In genomic region chr5:172115541-172115982, GRCh38 we compare ENCODE assay signal across 10 cellular contexts.
DNase-seq lines count a peak whose midpoint lies in the region; ATAC-seq and TF ChIP-seq lines count a peak whose summit lies in the region.
"Had no signal": no experiment of that assay in that cellular context is flagged by ENCODE, and none has a peak within 500 bp of the region (broad histone marks: within the 10 kb centered on the region; RNA-seq: fewer than 3 reads in every experiment).

No MANE protein-coding gene starts in this region.

- no peak for TF ChIP-seq CTCF in CD8-positive, alpha-beta T cell (IDR thresholded peaks at IDR 0.05)
- no peak for TF ChIP-seq CTCF in activated CD8-positive, alpha-beta T cell treated with anti-CD3 and anti-CD28 coated beads for 36 hours (IDR thresholded peaks at IDR 0.05)
- no peak for TF ChIP-seq CTCF in WERI-Rb-1 (IDR thresholded peaks at IDR 0.05; ENCODE audit: low read depth, low read length)

- CTCF ChIA-PET in CD8-positive, alpha-beta T cell (lab: Charles Lee) = interaction anchor here (1.1 to 5.7 kb wide), 7 partner anchors 9 to 168 kb away, joined by 3 to 57 read pairs (median 6); partner anchors contain the start of genes FBXW11, STK10 and UBTD2
- CTCF ChIA-PET in activated CD8-positive, alpha-beta T cell treated with anti-CD3 and anti-CD28 coated beads for 36 hours (lab: Charles Lee) = interaction anchor here (1.2 to 3.6 kb wide), 4 partner anchors 19 to 73 kb away, joined by 3 to 15 read pairs (median 6); partner anchors contain the start of gene STK10

- H3K9me3 ChIP-seq in CD8-positive, alpha-beta T cell (ENCODE audit: low read length) = no peaks in the 10 kb centered on the region
- H3K9me3 ChIP-seq in WERI-Rb-1 (ENCODE audit: severe bottlenecking) = no peaks in the 10 kb centered on the region

- H3K4me3 ChIP-seq in CD8-positive, alpha-beta T cell (ENCODE audit: low read depth, low read length) = peak overlapping the region; percentile 13
- H3K4me3 ChIP-seq in WERI-Rb-1 (ENCODE audit: low read depth, low read length) = no peak overlapping the region

- peaks cover 31% of the 10 kb centered on the region for H3K36me3 ChIP-seq in CD8-positive, alpha-beta T cell (ENCODE audit: insufficient read depth, low read length)
- H3K36me3 ChIP-seq in WERI-Rb-1 = no peaks in the 10 kb centered on the region

- no peaks in the 10 kb centered on the region for H3K27me3 ChIP-seq in CD8-positive, alpha-beta T cell (ENCODE audit: insufficient read depth, low read length)
- no peaks in the 10 kb centered on the region for H3K27me3 ChIP-seq in WERI-Rb-1 (ENCODE audit: insufficient read depth, low read depth, severe bottlenecking)

- peak overlapping the region; percentile 45 for H3K27ac ChIP-seq in CD8-positive, alpha-beta T cell (ENCODE audit: low read depth, low read length)
- no peak overlapping the region for H3K27ac ChIP-seq in WERI-Rb-1
- H3K27ac ChIP-seq: RWPE1 had no signal

- no peaks in the 10 kb centered on the region for H3K27me3 Mint-ChIP-seq in CD8-positive, alpha-beta T cell (ENCODE audit: low read depth)
- no peaks in the 10 kb centered on the region for H3K27me3 Mint-ChIP-seq in activated CD8-positive, alpha-beta T cell treated with anti-CD3 and anti-CD28 coated beads for 36 hours
- no peaks in the 10 kb centered on the region for H3K27me3 Mint-ChIP-seq in naive B cell

- POLR2A ChIA-PET in CD8-positive, alpha-beta T cell (lab: Charles Lee) = interaction anchor here (0.6 to 7.6 kb wide), 9 partner anchors 8 to 71 kb away, joined by 3 to 82 read pairs (median 5); partner anchors contain the start of gene STK10
- POLR2A ChIA-PET in activated CD8-positive, alpha-beta T cell treated with anti-CD3 and anti-CD28 coated beads for 36 hours (lab: Charles Lee) = interaction anchor here (1.0 to 3.0 kb wide), 6 partner anchors 8 to 71 kb away, joined by 4 to 36 read pairs (median 9); partner anchors contain the start of gene STK10

- H3K27ac Mint-ChIP-seq in CD8-positive, alpha-beta T cell = peak overlapping the region; percentile 97
- H3K27ac Mint-ChIP-seq in activated CD8-positive, alpha-beta T cell treated with anti-CD3 and anti-CD28 coated beads for 36 hours = peak overlapping the region; percentile 99
- peak overlapping the region; percentile 63 to 99 (median 93) for H3K27ac Mint-ChIP-seq in naive B cell

- ATAC-seq in CD8-positive, alpha-beta T cell = peak; percentile 6
- ATAC-seq in activated CD8-positive, alpha-beta T cell treated with anti-CD3 and anti-CD28 coated beads for 36 hours = no peak
- no peak for ATAC-seq in naive B cell (ENCODE audit: low read depth in 2 of 2)
- ATAC-seq in GM19035 (IDR thresholded peaks at IDR 0.05; ENCODE audit: unreplicated experiment) = no peak
- ATAC-seq in HG03442 (IDR thresholded peaks at IDR 0.05; ENCODE audit: unreplicated experiment) = no peak

- DNase-seq in CD8-positive, alpha-beta T cell = peak in 3 of 7 experiments; percentile 22 to 34 (median 33)
- DNase-seq in KG1 (lab: John Stamatoyannopoulos, UW) (peak; percentile 81), naive B cell (no peak), ecto neural progenitor cell (ENCODE audit: low spot score) (no peak), WERI-Rb-1 (no peak)
- DNase-seq in activated CD8-positive, alpha-beta T cell treated with anti-CD3 and anti-CD28 coated beads for 36 hours = peak; percentile 53
- DNase-seq: occipital lobe had no signal

- peaks cover 52% of the 10 kb centered on the region for H3K36me3 Mint-ChIP-seq in CD8-positive, alpha-beta T cell
- H3K36me3 Mint-ChIP-seq in activated CD8-positive, alpha-beta T cell treated with anti-CD3 and anti-CD28 coated beads for 36 hours (ENCODE audit: low read depth) = peaks cover 56% of the 10 kb centered on the region
- H3K36me3 Mint-ChIP-seq in naive B cell = peaks cover 6 to 8% of the 10 kb centered on the region in 2 donors

- intact Hi-C loops in CD8-positive, alpha-beta T cell (cut with DNase I, micrococcal nuclease) = loop anchor here in 1 of 2 experiments (10.0 kb wide), 1 partner anchor 939 kb away; the partner anchor contains the start of gene CREBRF
- intact Hi-C loops in activated CD8-positive, alpha-beta T cell treated with anti-CD3 and anti-CD28 coated beads for 36 hours (cut with micrococcal nuclease) = no loop called here

- H3K4me3 Mint-ChIP-seq in CD8-positive, alpha-beta T cell = peak overlapping the region; percentile 77
- H3K4me3 Mint-ChIP-seq in activated CD8-positive, alpha-beta T cell treated with anti-CD3 and anti-CD28 coated beads for 36 hours = peak overlapping the region; percentile 80
- peak overlapping the region in 7 of 8 donors; percentile 70 to 92 (median 81) for H3K4me3 Mint-ChIP-seq in naive B cell

- peaks cover 90% of the 10 kb centered on the region for H3K4me1 ChIP-seq in CD8-positive, alpha-beta T cell (ENCODE audit: insufficient read depth, low read length)

- H3K9me3 Mint-ChIP-seq in CD8-positive, alpha-beta T cell = no peaks in the 10 kb centered on the region
- H3K9me3 Mint-ChIP-seq in activated CD8-positive, alpha-beta T cell treated with anti-CD3 and anti-CD28 coated beads for 36 hours = peaks cover 3% of the 10 kb centered on the region
- peaks cover 0 to 4% (median 0%) of the 10 kb centered on the region in 7 donors for H3K9me3 Mint-ChIP-seq in naive B cell

- peaks cover 79% of the 10 kb centered on the region for H3K4me1 Mint-ChIP-seq in CD8-positive, alpha-beta T cell (ENCODE audit: low read depth)
- H3K4me1 Mint-ChIP-seq in activated CD8-positive, alpha-beta T cell treated with anti-CD3 and anti-CD28 coated beads for 36 hours (ENCODE audit: low read depth) = peaks cover 74% of the 10 kb centered on the region
- H3K4me1 Mint-ChIP-seq in naive B cell = peaks cover 41 to 67% (median 58%) of the 10 kb centered on the region in 3 donors

Comparison
In these comparisons a context has a peak if more than half of its experiments do, and no peak if none do; other contexts are left out.
1. DNase-seq: peak in KG1 (single experiment) and activated CD8-positive, alpha-beta T cell treated with anti-CD3 and anti-CD28 coated beads for 36 hours (single experiment); none in naive B cell (single experiment), ecto neural progenitor cell (single experiment) and WERI-Rb-1 (single experiment).
2. Peak in every context shown above with its lines, with median percentiles within 50 percentile points of each other: H3K27ac Mint-ChIP-seq and H3K4me3 Mint-ChIP-seq.